16 cellular contexts compared by ENCODE assay signal in genomic region chr3:107674371-107674770, GRCh38.
DNase-seq lines count a peak whose midpoint lies in the region; ATAC-seq and TF ChIP-seq lines count a peak whose summit lies in the region.
"Had no signal": no experiment of that assay in that cellular context is flagged by ENCODE, and none has a peak within 500 bp of the region (broad histone marks: within the 10 kb centered on the region; RNA-seq: fewer than 3 reads in every experiment).

No MANE protein-coding gene starts in this region.

- TF ChIP-seq POLR2A in esophagus muscularis mucosa (IDR thresholded peaks at IDR 0.05; ENCODE audit: low read depth): no peak

- no peaks in the 10 kb centered on the region for H3K36me3 Mint-ChIP-seq in activated naive CD8-positive, alpha-beta T cell
- no peaks in the 10 kb centered on the region for H3K36me3 Mint-ChIP-seq in activated naive CD8-positive, alpha-beta T cell treated with anti-CD3 and anti-CD28 coated beads, Interleukin-2, amount 50 U/mL, for 24 hours (ENCODE audit: low read depth)
- no peaks in the 10 kb centered on the region for H3K36me3 Mint-ChIP-seq in naive thymus-derived CD4-positive, alpha-beta T cell
- no peaks in the 10 kb centered on the region for H3K36me3 Mint-ChIP-seq in activated T-helper 1 cell treated with anti-CD3 and anti-CD28 coated beads, Interleukin-12 subunit alpha, Interleukin-12 subunit beta, Interleukin-2, Interleukin-4 antibody, amounts not matched to agents 30 ng/mL and 10 ng/mL and 1 ng/mL, durations not matched to agents 14 hours and 24 hours and 36 hours (ENCODE audit: low read depth)
- H3K36me3 Mint-ChIP-seq: WTC11 had no signal

- no peaks in the 10 kb centered on the region for H3K9me3 ChIP-seq in esophagus muscularis mucosa
- H3K9me3 ChIP-seq in naive thymus-derived CD4-positive, alpha-beta T cell (ENCODE audit: control insufficient read depth in 2 of 3, low read length in 3 of 3): no peaks in the 10 kb centered on the region
- H3K9me3 ChIP-seq: SJSA1, upper lobe of right lung had no signal

- WGBS in esophagus muscularis mucosa: 50% methylated on average over 7 of the region's 7 CpGs

- H3K27ac ChIP-seq in esophagus muscularis mucosa (replicated peaks in 1 of 4): peak overlapping the region; percentile 4 to 51 (median 30)
- H3K27ac ChIP-seq in naive thymus-derived CD4-positive, alpha-beta T cell (ENCODE audit: low read depth, low read length): no peak overlapping the region
- H3K27ac ChIP-seq: SJSA1, upper lobe of right lung had no signal

- no peaks in the 10 kb centered on the region for H3K36me3 ChIP-seq in esophagus muscularis mucosa
- no peaks in the 10 kb centered on the region for H3K36me3 ChIP-seq in naive thymus-derived CD4-positive, alpha-beta T cell (ENCODE audit: control insufficient read depth in 2 of 3, insufficient read depth in 3 of 3, low read length in 3 of 3)
- H3K36me3 ChIP-seq: SJSA1, upper lobe of right lung had no signal

- no peak for TF ChIP-seq EP300 in esophagus muscularis mucosa (IDR thresholded peaks at IDR 0.05)

- H3K4me1 ChIP-seq in esophagus muscularis mucosa: peaks cover 7 to 60% (median 48%) of the 10 kb centered on the region in 4 donors
- H3K4me1 ChIP-seq in naive thymus-derived CD4-positive, alpha-beta T cell (ENCODE audit: control insufficient read depth in 2 of 2, insufficient read depth in 2 of 2, low read length in 2 of 2): no peaks in the 10 kb centered on the region
- H3K4me1 ChIP-seq: SJSA1 had no signal

- no peak overlapping the region for H3K4me3 Mint-ChIP-seq in activated naive CD8-positive, alpha-beta T cell
- H3K4me3 Mint-ChIP-seq in activated naive CD8-positive, alpha-beta T cell treated with anti-CD3 and anti-CD28 coated beads, Interleukin-2, amount 50 U/mL, for 24 hours: no peak overlapping the region
- peak overlapping the region in 3 of 10 donors; percentile 37 to 70 (median 51) for H3K4me3 Mint-ChIP-seq in naive thymus-derived CD4-positive, alpha-beta T cell
- H3K4me3 Mint-ChIP-seq in activated T-helper 1 cell treated with anti-CD3 and anti-CD28 coated beads, Interleukin-12 subunit alpha, Interleukin-12 subunit beta, Interleukin-2, Interleukin-4 antibody, amounts not matched to agents 30 ng/mL and 10 ng/mL and 1 ng/mL, durations not matched to agents 14 hours and 24 hours and 36 hours: no peak overlapping the region
- H3K4me3 Mint-ChIP-seq: H9, WTC11 had no signal

- no peak overlapping the region for H3K4me3 ChIP-seq in esophagus muscularis mucosa
- H3K4me3 ChIP-seq in naive thymus-derived CD4-positive, alpha-beta T cell (ENCODE audit: low read length): no peak overlapping the region
- H3K4me3 ChIP-seq: SJSA1, smooth muscle cell, upper lobe of right lung had no signal

- no peak for TF ChIP-seq CTCF in esophagus muscularis mucosa (IDR thresholded peaks at IDR 0.05)

- H3K27me3 ChIP-seq in esophagus muscularis mucosa: no peaks in the 10 kb centered on the region
- H3K27me3 ChIP-seq in naive thymus-derived CD4-positive, alpha-beta T cell (ENCODE audit: control insufficient read depth in 2 of 2, insufficient read depth in 2 of 2, low read length in 2 of 2): no peaks in the 10 kb centered on the region
- H3K27me3 ChIP-seq: SJSA1, upper lobe of right lung had no signal

- no peak for ATAC-seq in activated naive CD8-positive, alpha-beta T cell treated with anti-CD3 and anti-CD28 coated beads, Interleukin-2, amount 50 U/mL, for 24 hours
- ATAC-seq in naive thymus-derived CD4-positive, alpha-beta T cell: no peak
- no peak for ATAC-seq in HG02571 (IDR thresholded peaks at IDR 0.05; ENCODE audit: unreplicated experiment)
- ATAC-seq: upper lobe of right lung, WTC11 had no signal

- peak overlapping the region; percentile 8 for H3K27ac Mint-ChIP-seq in activated naive CD8-positive, alpha-beta T cell
- H3K27ac Mint-ChIP-seq in activated naive CD8-positive, alpha-beta T cell treated with anti-CD3 and anti-CD28 coated beads, Interleukin-2, amount 50 U/mL, for 24 hours: no peak overlapping the region
- H3K27ac Mint-ChIP-seq in naive thymus-derived CD4-positive, alpha-beta T cell: peak overlapping the region in 8 of 9 donors; percentile 9 to 94 (median 70)
- no peak overlapping the region for H3K27ac Mint-ChIP-seq in activated T-helper 1 cell treated with anti-CD3 and anti-CD28 coated beads, Interleukin-12 subunit alpha, Interleukin-12 subunit beta, Interleukin-2, Interleukin-4 antibody, amounts not matched to agents 30 ng/mL and 10 ng/mL and 1 ng/mL, durations not matched to agents 14 hours and 24 hours and 36 hours
- H3K27ac Mint-ChIP-seq: WTC11 had no signal

- peaks cover 30% of the 10 kb centered on the region for H3K4me1 Mint-ChIP-seq in activated naive CD8-positive, alpha-beta T cell (ENCODE audit: low read depth)
- peaks cover 24% of the 10 kb centered on the region for H3K4me1 Mint-ChIP-seq in activated naive CD8-positive, alpha-beta T cell treated with anti-CD3 and anti-CD28 coated beads, Interleukin-2, amount 50 U/mL, for 24 hours
- peaks cover 14 to 51% (median 41%) of the 10 kb centered on the region in 7 donors for H3K4me1 Mint-ChIP-seq in naive thymus-derived CD4-positive, alpha-beta T cell
- H3K4me1 Mint-ChIP-seq in activated T-helper 1 cell treated with anti-CD3 and anti-CD28 coated beads, Interleukin-12 subunit alpha, Interleukin-12 subunit beta, Interleukin-2, Interleukin-4 antibody, amounts not matched to agents 30 ng/mL and 10 ng/mL and 1 ng/mL, durations not matched to agents 14 hours and 24 hours and 36 hours (ENCODE audit: low read depth): peaks cover 23% of the 10 kb centered on the region
- H3K4me1 Mint-ChIP-seq: H9 had no signal

- no peaks in the 10 kb centered on the region for H3K9me3 Mint-ChIP-seq in activated naive CD8-positive, alpha-beta T cell (ENCODE audit: low read depth)
- no peaks in the 10 kb centered on the region for H3K9me3 Mint-ChIP-seq in activated naive CD8-positive, alpha-beta T cell treated with anti-CD3 and anti-CD28 coated beads, Interleukin-2, amount 50 U/mL, for 24 hours
- H3K9me3 Mint-ChIP-seq in naive thymus-derived CD4-positive, alpha-beta T cell: no peaks in the 10 kb centered on the region
- H3K9me3 Mint-ChIP-seq in activated T-helper 1 cell treated with anti-CD3 and anti-CD28 coated beads, Interleukin-12 subunit alpha, Interleukin-12 subunit beta, Interleukin-2, Interleukin-4 antibody, amounts not matched to agents 30 ng/mL and 10 ng/mL and 1 ng/mL, durations not matched to agents 14 hours and 24 hours and 36 hours: no peaks in the 10 kb centered on the region
- H3K9me3 Mint-ChIP-seq: H9, WTC11 had no signal

- no peaks in the 10 kb centered on the region for H3K27me3 Mint-ChIP-seq in activated naive CD8-positive, alpha-beta T cell
- H3K27me3 Mint-ChIP-seq in activated naive CD8-positive, alpha-beta T cell treated with anti-CD3 and anti-CD28 coated beads, Interleukin-2, amount 50 U/mL, for 24 hours: no peaks in the 10 kb centered on the region
- peaks cover 0 to 2% (median 0%) of the 10 kb centered on the region in 5 donors for H3K27me3 Mint-ChIP-seq in naive thymus-derived CD4-positive, alpha-beta T cell
- H3K27me3 Mint-ChIP-seq in activated T-helper 1 cell treated with anti-CD3 and anti-CD28 coated beads, Interleukin-12 subunit alpha, Interleukin-12 subunit beta, Interleukin-2, Interleukin-4 antibody, amounts not matched to agents 30 ng/mL and 10 ng/mL and 1 ng/mL, durations not matched to agents 14 hours and 24 hours and 36 hours (ENCODE audit: insufficient read depth): no peaks in the 10 kb centered on the region

- CTCF ChIA-PET in naive thymus-derived CD4-positive, alpha-beta T cell (lab: Charles Lee): interaction anchor here (1.2 to 4.6 kb wide), 4 partner anchors 10 to 68 kb away, joined by 4 to 59 read pairs (median 30); no protein-coding TSS in a partner anchor

- intact Hi-C loops in esophagus muscularis mucosa (cut with DNase I): no loop called here
- intact Hi-C loops in naive thymus-derived CD4-positive, alpha-beta T cell (cut with micrococcal nuclease): loop anchor here in 1 of 2 donors (10.0 kb wide), 1 partner anchor 730 kb away; no protein-coding TSS in a partner anchor
- intact Hi-C loops in activated T-helper 1 cell treated with anti-CD3 and anti-CD28 coated beads, Interleukin-12 subunit alpha, Interleukin-12 subunit beta, Interleukin-2, Interleukin-4 antibody, amounts not matched to agents 30 ng/mL and 10 ng/mL and 1 ng/mL, durations not matched to agents 14 hours and 24 hours and 36 hours (cut with micrococcal nuclease): loop anchor here (10.0 kb wide), 2 partner anchors 170 to 730 kb away; no protein-coding TSS in a partner anchor

- no peak for DNase-seq in activated naive CD8-positive, alpha-beta T cell treated with anti-CD3 and anti-CD28 coated beads, Interleukin-2, amount 50 U/mL, for 24 hours
- DNase-seq in esophagus muscularis mucosa (ENCODE audit: extremely low spot score) (no peak), GM03348 (ENCODE audit: low spot score) (no peak), HuH-7 (ENCODE audit: low spot score) (no peak)
- no peak for DNase-seq in naive thymus-derived CD4-positive, alpha-beta T cell
- DNase-seq in activated T-helper 1 cell treated with anti-CD3 and anti-CD28 coated beads, Interleukin-12 subunit alpha, Interleukin-12 subunit beta, Interleukin-2, Interleukin-4 antibody, amounts not matched to agents 30 ng/mL and 10 ng/mL and 1 ng/mL, durations not matched to agents 14 hours and 24 hours and 36 hours (ENCODE audit: low spot score): no peak
- DNase-seq: activated T-cell treated with anti-CD3 and anti-CD28 coated beads for 4 hours, H9, NCI-H1092 treated with DMSO at 0.1 percent for 48 hours, NCI-H526 treated with DMSO at 0.1 percent for 48 hours, upper lobe of right lung had no signal

- POLR2A ChIA-PET in naive thymus-derived CD4-positive, alpha-beta T cell (lab: Charles Lee): no interaction called here

Comparison
In these comparisons a context has a peak if more than half of its experiments do, and no peak if none do; other contexts are left out.
1. H3K27ac Mint-ChIP-seq: peak in activated naive CD8-positive, alpha-beta T cell (single experiment) and naive thymus-derived CD4-positive, alpha-beta T cell (8 of 9); none in activated naive CD8-positive, alpha-beta T cell treated with anti-CD3 and anti-CD28 coated beads, Interleukin-2, amount 50 U/mL, for 24 hours (single experiment) and activated T-helper 1 cell treated with anti-CD3 and anti-CD28 coated beads, Interleukin-12 subunit alpha, Interleukin-12 subunit beta, Interleukin-2, Interleukin-4 antibody, amounts not matched to agents 30 ng/mL and 10 ng/mL and 1 ng/mL, durations not matched to agents 14 hours and 24 hours and 36 hours (single experiment).